8 cellular contexts compared by ENCODE assay signal in genomic region chr22:35299717-35300497, GRCh38. TPM values are rescaled to one million over a fixed set of nuclear protein-coding genes. Genes with fewer than 3 reads are reported as not detected.
DNase-seq lines count a peak whose midpoint lies in the region; ATAC-seq, FAIRE-seq and TF ChIP-seq lines count a peak whose summit lies in the region.

TOM1 (plus strand) TSS chr22:35299894; CDS start chr22:35299929, 35 bp downstream.

- peak within 1 kb of the TSS; percentile 93 for H3K9ac ChIP-seq in keratinocyte (ENCODE audit: control insufficient read depth, extremely low read depth, insufficient read depth, low read length)

- peaks cover 2% of the 10 kb centered on the region for H3K79me2 ChIP-seq in keratinocyte (ENCODE audit: control insufficient read depth, insufficient read depth, low read length)

- peak within 1 kb of the TSS; percentile 91 for H3K4me3 ChIP-seq in AG10803 (ENCODE audit: low read length)
- H3K4me3 ChIP-seq in keratinocyte (ENCODE audit: control insufficient read depth in 2 of 3, extremely low read depth in 1 of 3, insufficient read depth in 2 of 3, low read depth in 1 of 3, low read length in 3 of 3), result peak within 1 kb of the TSS; percentile 68 to 94 (median 92)

- H2AFZ ChIP-seq in keratinocyte (ENCODE audit: control insufficient read depth, low read length), result peak within 1 kb of the TSS; percentile 91

- H3K36me3 ChIP-seq in keratinocyte (ENCODE audit: control insufficient read depth in 2 of 2, extremely low read depth in 1 of 2, insufficient read depth in 2 of 2, low read length in 2 of 2), result peaks cover 3 to 4% of the 10 kb centered on the region in 2 experiments

- DNase-seq in AG10803 (ENCODE audit: low read depth), result peak; percentile 100
- DNase-seq in NCI-H510A (lab: John Stamatoyannopoulos, UW), result peak; percentile 84
- DNase-seq in activated CD4-positive, alpha-beta T cell treated with anti-CD3 and anti-CD28 coated beads for 1 hour, result peak; percentile 94
- peak; percentile 98 for DNase-seq in cerebellum (ENCODE audit: low spot score)
- peak; percentile 90 for DNase-seq in keratinocyte (ENCODE audit: low read depth, low spot score)
- peak; percentile 96 to 98 for DNase-seq in stimulated activated CD4-positive, alpha-beta T cell treated with anti-CD3 and anti-CD28 coated beads, Interleukin-15, amount 100 ng/mL, for 1 hour (ENCODE audit: low read depth in 1 of 2, low spot score in 1 of 2)

- H3K4me1 ChIP-seq in keratinocyte (ENCODE audit: control insufficient read depth, extremely low read depth, insufficient read depth, low read length), result peaks cover 17% of the 10 kb centered on the region

- TF ChIP-seq CTCF in AG10803 (conservative IDR thresholded peaks at IDR 0.05; ENCODE audit: low read length) (no peak), keratinocyte (optimal IDR thresholded peaks at IDR 0.05 in 1 of 3, IDR thresholded peaks at IDR 0.05 in 1 of 3, conservative IDR thresholded peaks at IDR 0.05 in 1 of 3; ENCODE audit: extremely low read depth in 1 of 3, insufficient read depth in 2 of 3, low read length in 3 of 3) (no peak)

- no peaks in the 10 kb centered on the region for H3K27me3 ChIP-seq in keratinocyte (ENCODE audit: control insufficient read depth, extremely low read depth, insufficient read depth, low read length)

- peak; percentile 97 for ATAC-seq in GM19043 (IDR thresholded peaks at IDR 0.05; ENCODE audit: low read depth, unreplicated experiment)
- peak; percentile 97 for ATAC-seq in HG03432 (IDR thresholded peaks at IDR 0.05; ENCODE audit: unreplicated experiment)

- no peaks in the 10 kb centered on the region for H3K9me1 ChIP-seq in keratinocyte (ENCODE audit: control insufficient read depth, extremely low read depth, insufficient read depth, low read length)

- H3K27ac ChIP-seq in keratinocyte (ENCODE audit: control insufficient read depth, insufficient read depth, low read length), result peak within 1 kb of the TSS; percentile 90

- FAIRE-seq in keratinocyte (lab: Jason Lieb, UNC), result peak; percentile 70

- peak within 1 kb of the TSS; percentile 97 for H3K4me2 ChIP-seq in keratinocyte (ENCODE audit: control insufficient read depth, extremely low read depth, insufficient read depth, low read depth, low read length)

- H3K9me3 ChIP-seq in keratinocyte (ENCODE audit: control insufficient read depth, low read depth, low read length), result no peaks in the 10 kb centered on the region

- no peaks in the 10 kb centered on the region for H4K20me1 ChIP-seq in keratinocyte (ENCODE audit: control insufficient read depth, extremely low read depth, insufficient read depth, low read length)

- dilution Hi-C loops in keratinocyte (cut with MboI; ENCODE audit: extremely low pct_ligation_motif_present, low sequenced_read_pairs), result no loop called here

RNA-seq across cellular contexts. Expression of gene TOM1, which starts in this region (rescaled TPM):
- 12.6 TPM for total RNA-seq in cerebellum
- polyA plus RNA-seq in keratinocyte, result 17.4 to 32.5 TPM (median 18.3 TPM) in 3 replicates
- 38.2 TPM for polyA plus RNA-seq in keratinocyte (2011; ENCODE audit: low read depth)
- 22.5 and 30.3 TPM in 2 replicates for polyA plus RNA-seq in keratinocyte (2011; cell fraction: cytosol; rRNA removed)
- 32.1 and 38.9 TPM in 2 replicates for polyA plus RNA-seq in keratinocyte (2011; cell fraction: nucleus; rRNA removed)
- 11.5 and 46.8 TPM in 2 replicates for polyA plus RNA-seq in keratinocyte (2012; ENCODE audit: low replicate concordance)
- 33.9 to 70.0 TPM (median 46.7 TPM) in 3 replicates for polyA minus RNA-seq in keratinocyte
- polyA minus RNA-seq in keratinocyte (2011; cell fraction: cytosol; rRNA and poly(A)+ RNA removed), result 24.4 TPM
- 17.6 and 30.5 TPM in 2 replicates for polyA minus RNA-seq in keratinocyte (2011; cell fraction: nucleus; rRNA and poly(A)+ RNA removed)

Comparison
In these comparisons a context has a peak if more than half of its experiments do, and no peak if none do; other contexts are left out.
1. Peak in every context shown above with its lines: DNase-seq, ATAC-seq, H3K4me3 ChIP-seq and H3K27ac ChIP-seq.